ENCODE assay signal across 8 cellular contexts in the genomic region with DNA sequence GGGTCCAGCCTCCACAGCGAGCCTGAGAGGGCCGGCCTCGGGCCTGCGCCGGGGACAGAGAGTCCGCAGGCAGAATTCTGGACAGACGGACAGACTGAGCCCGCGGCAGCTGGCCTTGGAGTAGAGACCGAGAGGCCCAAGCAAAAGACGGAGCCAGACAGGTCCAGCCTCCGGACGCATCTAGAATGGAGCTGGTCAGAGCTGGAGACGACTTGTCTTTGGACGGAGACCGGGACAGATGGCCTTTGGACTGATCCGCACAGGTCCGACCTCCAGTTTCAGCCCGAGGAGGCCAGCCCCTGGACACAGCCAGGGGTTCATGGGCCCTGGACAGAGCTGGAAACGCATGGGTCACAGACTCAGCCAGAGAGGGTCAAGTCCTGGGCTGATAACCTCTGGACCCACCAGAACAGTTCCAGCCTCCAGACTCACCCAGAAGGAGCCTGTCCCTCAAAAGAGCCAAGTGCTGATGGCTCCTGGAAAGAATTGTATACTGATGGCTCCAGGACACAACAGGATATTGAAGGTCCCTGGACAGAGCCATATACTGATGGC. TPM values are rescaled to one million over a fixed set of nuclear protein-coding genes. Genes with fewer than 3 reads are reported as not detected.
A peak's percentile ranks its signal among the peaks of the same experiment; 100 is the strongest.
DNase-seq lines count a peak whose midpoint lies in the region; ATAC-seq lines count a peak whose summit lies in the region.

No MANE protein-coding gene starts in this region.

- intact Hi-C loops in activated CD4-positive, alpha-beta T cell treated with anti-CD3 and anti-CD28 coated beads for 36 hours (cut with DNase I, micrococcal nuclease) = loop anchor here (2.0 to 10.0 kb wide), 10 partner anchors 55 to 1325 kb away; partner anchors contain the start of genes BLVRB (in 1 of the 2), EGLN2 (in 1 of the 2), MAP3K10 (in 1 of the 2) and MED29 (in 1 of the 2)

- no peak for ATAC-seq in activated CD4-positive, alpha-beta T cell treated with anti-CD3 and anti-CD28 coated beads for 36 hours
- ATAC-seq in T-helper 17 cell = no peak
- no peak for ATAC-seq in HG02610 (IDR thresholded peaks at IDR 0.05; ENCODE audit: unreplicated experiment)

- H3K27me3 Mint-ChIP-seq in activated CD4-positive, alpha-beta T cell treated with anti-CD3 and anti-CD28 coated beads for 36 hours = no peaks in the 10 kb centered on the region
- H3K27me3 Mint-ChIP-seq in T-helper 17 cell = no peaks in the 10 kb centered on the region

- H3K36me3 Mint-ChIP-seq in activated CD4-positive, alpha-beta T cell treated with anti-CD3 and anti-CD28 coated beads for 36 hours (ENCODE audit: low read depth) = peaks cover 19% of the 10 kb centered on the region
- H3K36me3 Mint-ChIP-seq in T-helper 17 cell (ENCODE audit: low read depth) = peaks cover 4% of the 10 kb centered on the region

- no peak for DNase-seq in activated CD4-positive, alpha-beta T cell treated with anti-CD3 and anti-CD28 coated beads for 36 hours
- DNase-seq in activated CD4-positive, alpha-beta T cell treated with anti-CD3 and anti-CD28 coated beads for 1 hour = no peak
- no peak for DNase-seq in T-helper 17 cell
- DNase-seq in foreskin melanocyte = peak; percentile 22
- peak; percentile 59 for DNase-seq in retina
- DNase-seq in UCSD-AML1 (lab: John Stamatoyannopoulos, UW; ENCODE audit: unreplicated experiment) = no peak
- no peak for DNase-seq in NCI-H1694 (lab: John Stamatoyannopoulos, UW)

- peaks cover 63% of the 10 kb centered on the region for H3K4me1 Mint-ChIP-seq in activated CD4-positive, alpha-beta T cell treated with anti-CD3 and anti-CD28 coated beads for 36 hours
- H3K4me1 Mint-ChIP-seq in T-helper 17 cell = peaks cover 59% of the 10 kb centered on the region

- CTCF ChIA-PET in activated CD4-positive, alpha-beta T cell treated with anti-CD3 and anti-CD28 coated beads for 36 hours (lab: Charles Lee) = interaction anchor here (0.6 to 1.7 kb wide), 3 partner anchors 61 to 89 kb away, joined by 3 to 11 read pairs (median 8); partner anchors contain the start of gene RAB4B

- POLR2A ChIA-PET in activated CD4-positive, alpha-beta T cell treated with anti-CD3 and anti-CD28 coated beads for 36 hours (lab: Charles Lee) = interaction anchor here (1.7 kb wide), 4 partner anchors 33 to 546 kb away, joined by 5 to 21 read pairs (median 6); partner anchors contain the start of genes ACTMAP, EGLN2, RAB4B and SNRPA

- H3K9me3 ChIP-seq in T-helper 17 cell (ENCODE audit: control insufficient read depth, low read length, poor library complexity, severe bottlenecking) = no peaks in the 10 kb centered on the region

- H3K9me3 Mint-ChIP-seq in activated CD4-positive, alpha-beta T cell treated with anti-CD3 and anti-CD28 coated beads for 36 hours (ENCODE audit: low read depth) = no peaks in the 10 kb centered on the region

- H3K4me3 Mint-ChIP-seq in activated CD4-positive, alpha-beta T cell treated with anti-CD3 and anti-CD28 coated beads for 36 hours = peak overlapping the region; percentile 93
- peak overlapping the region; percentile 98 for H3K4me3 Mint-ChIP-seq in T-helper 17 cell

- peak overlapping the region; percentile 47 for H3K27ac Mint-ChIP-seq in activated CD4-positive, alpha-beta T cell treated with anti-CD3 and anti-CD28 coated beads for 36 hours
- peak overlapping the region; percentile 99 for H3K27ac Mint-ChIP-seq in T-helper 17 cell

RNA-seq across cellular contexts. Expression of gene ITPKC, which starts 0.5 kb away (rescaled TPM):
- 1 to 10 TPM; 4.6 to 5.6 TPM for total RNA-seq in activated CD4-positive, alpha-beta T cell treated with anti-CD3 and anti-CD28 coated beads for 36 hours
- total RNA-seq in T-helper 17 cell = 1 to 10 TPM; 6.5 to 8.3 TPM

RNA-seq across cellular contexts. Expression of gene COQ8B, which starts 0.7 kb away (rescaled TPM):
- 10 to 100 TPM; 21.2 to 29.9 TPM for total RNA-seq in activated CD4-positive, alpha-beta T cell treated with anti-CD3 and anti-CD28 coated beads for 36 hours
- 10 to 100 TPM; 25.1 to 35.6 TPM for total RNA-seq in T-helper 17 cell

RNA-seq across cellular contexts. Expression of gene NUMBL, which starts 27.0 kb away (rescaled TPM):
- 10 to 100 TPM; 11.6 to 18.0 TPM for total RNA-seq in activated CD4-positive, alpha-beta T cell treated with anti-CD3 and anti-CD28 coated beads for 36 hours
- 1 to 10 TPM; 5.7 to 7.5 TPM for total RNA-seq in T-helper 17 cell

RNA-seq across cellular contexts. Expression of gene ACTMAP, which starts 32.9 kb away (rescaled TPM):
- 10 to 100 TPM; 15.0 to 18.0 TPM for total RNA-seq in activated CD4-positive, alpha-beta T cell treated with anti-CD3 and anti-CD28 coated beads for 36 hours
- 1 to 10 TPM; 6.7 to 7.8 TPM for total RNA-seq in T-helper 17 cell

RNA-seq across cellular contexts. Expression of gene SNRPA, which starts 33.6 kb away (rescaled TPM):
- 100 to 1,000 TPM; 245 to 465 TPM for total RNA-seq in activated CD4-positive, alpha-beta T cell treated with anti-CD3 and anti-CD28 coated beads for 36 hours
- 10 to 100 TPM; 67.3 to 81.8 TPM for total RNA-seq in T-helper 17 cell

Comparison
In these comparisons a context has a peak if more than half of its experiments do, and no peak if none do; other contexts are left out.
1. DNase-seq: peak in foreskin melanocyte (single experiment) and retina (single experiment); none in activated CD4-positive, alpha-beta T cell treated with anti-CD3 and anti-CD28 coated beads for 36 hours (single experiment), activated CD4-positive, alpha-beta T cell treated with anti-CD3 and anti-CD28 coated beads for 1 hour (single experiment), T-helper 17 cell (0 of 3), UCSD-AML1 (single experiment) and NCI-H1694 (single experiment).